In genomic region chr3:8869613-8870012, GRCh38 we compare ENCODE assay signal across 11 cellular contexts.
DNase-seq lines count a peak whose midpoint lies in the region; ATAC-seq and TF ChIP-seq lines count a peak whose summit lies in the region.
"Had no signal": no experiment of that assay in that cellular context is flagged by ENCODE, and none has a peak within 500 bp of the region (broad histone marks: within the 10 kb centered on the region; RNA-seq: fewer than 3 reads in every experiment).

No MANE protein-coding gene starts in this region.

- no peaks in the 10 kb centered on the region for H3K9me3 ChIP-seq in skeletal muscle satellite cell (replicated peaks; ENCODE audit: low read length)
- no peaks in the 10 kb centered on the region for H3K9me3 ChIP-seq in CD8-positive, alpha-beta memory T cell (ENCODE audit: low read length)

- peaks cover 0 to 5% (median 0%) of the 10 kb centered on the region in 3 donors for H3K36me3 Mint-ChIP-seq in CD8-positive, alpha-beta memory T cell

- no peak for ATAC-seq in GM21737 (IDR thresholded peaks at IDR 0.05; ENCODE audit: unreplicated experiment)

- no peaks in the 10 kb centered on the region for H3K9me3 Mint-ChIP-seq in CD8-positive, alpha-beta memory T cell

- no peak overlapping the region for H3K4me3 ChIP-seq in HFF-Myc (replicated peaks; ENCODE audit: low read depth, low read length)
- H3K4me3 ChIP-seq in foreskin fibroblast (ENCODE audit: low read depth in 1 of 2, low read length in 2 of 2): no peak overlapping the region
- no peak overlapping the region for H3K4me3 ChIP-seq in skeletal muscle satellite cell (ENCODE audit: low read length)
- H3K4me3 ChIP-seq in CD8-positive, alpha-beta memory T cell (ENCODE audit: low read length): no peak overlapping the region
- H3K4me3 ChIP-seq: cardiac muscle cell, SK-N-MC had no signal

- peaks cover 50% of the 10 kb centered on the region for H3K4me1 ChIP-seq in skeletal muscle satellite cell (ENCODE audit: control insufficient read depth, insufficient read depth, low read length)
- no peaks in the 10 kb centered on the region for H3K4me1 ChIP-seq in CD8-positive, alpha-beta memory T cell (ENCODE audit: insufficient read depth, low read length)

- H3K27me3 ChIP-seq in skeletal muscle satellite cell (ENCODE audit: control insufficient read depth, insufficient read depth, low read length): no peaks in the 10 kb centered on the region
- H3K27me3 ChIP-seq in CD8-positive, alpha-beta memory T cell (ENCODE audit: insufficient read depth, low read length, poor library complexity, severe bottlenecking): no peaks in the 10 kb centered on the region
- H3K27me3 ChIP-seq: cardiac muscle cell had no signal

- no peaks in the 10 kb centered on the region for H3K36me3 ChIP-seq in skeletal muscle satellite cell (ENCODE audit: insufficient read depth, low read length)
- no peaks in the 10 kb centered on the region for H3K36me3 ChIP-seq in CD8-positive, alpha-beta memory T cell (ENCODE audit: insufficient read depth, low read length)
- H3K36me3 ChIP-seq: cardiac muscle cell had no signal

- no peaks in the 10 kb centered on the region for H3K4me1 Mint-ChIP-seq in CD8-positive, alpha-beta memory T cell

- CTCF ChIA-PET in CD8-positive, alpha-beta memory T cell (lab: Charles Lee): no interaction called here

- H3K27ac Mint-ChIP-seq in CD8-positive, alpha-beta memory T cell: peak overlapping the region in 2 of 8 donors; percentile 15 to 52

- peak; percentile 87 for DNase-seq in HFF-Myc (ENCODE audit: extremely low read depth, low read depth)
- peak; percentile 99 for DNase-seq in SW 1271 (lab: John Stamatoyannopoulos, UW)
- DNase-seq in foreskin fibroblast: peak; percentile 95 to 96
- DNase-seq in GDM1 (lab: John Stamatoyannopoulos, UW): no peak
- DNase-seq in cardiac septum (ENCODE audit: low spot score): no peak
- no peak for DNase-seq in CD8-positive, alpha-beta memory T cell
- DNase-seq: activated CD8-positive, alpha-beta memory T cell treated with anti-CD3 and anti-CD28 coated beads for 24 hours had no signal

- peak overlapping the region; percentile 26 for H3K4me2 ChIP-seq in skeletal muscle satellite cell (ENCODE audit: low read length)

- TF ChIP-seq CTCF in HFF-Myc (IDR thresholded peaks at IDR 0.05; ENCODE audit: low read depth, low read length, missing control alignments) (no peak), foreskin fibroblast (IDR thresholded peaks at IDR 0.05; ENCODE audit: low read depth, low read length) (no peak)

- H3K27ac ChIP-seq in CD8-positive, alpha-beta memory T cell (ENCODE audit: low read depth, low read length): no peak overlapping the region
- H3K27ac ChIP-seq: cardiac muscle cell, SK-N-MC had no signal

- peaks cover 0 to 2% of the 10 kb centered on the region in 2 donors for H3K27me3 Mint-ChIP-seq in CD8-positive, alpha-beta memory T cell

- H3K4me3 Mint-ChIP-seq in CD8-positive, alpha-beta memory T cell: no peak overlapping the region

- POLR2A ChIA-PET in CD8-positive, alpha-beta memory T cell (lab: Charles Lee): no interaction called here

- intact Hi-C loops in cardiac septum (cut with DNase I): no loop called here

- H3K9ac ChIP-seq in skeletal muscle satellite cell (ENCODE audit: low read depth, low read length): peak overlapping the region; percentile 73

Comparison
In these comparisons a context has a peak if more than half of its experiments do, and no peak if none do; other contexts are left out.
1. DNase-seq: peak in HFF-Myc (single experiment), SW 1271 (2 of 2) and foreskin fibroblast (2 of 2); none in GDM1 (single experiment), cardiac septum (single experiment) and CD8-positive, alpha-beta memory T cell (0 of 5).